ENCODE assay signal across 8 cellular contexts in the genomic region with DNA sequence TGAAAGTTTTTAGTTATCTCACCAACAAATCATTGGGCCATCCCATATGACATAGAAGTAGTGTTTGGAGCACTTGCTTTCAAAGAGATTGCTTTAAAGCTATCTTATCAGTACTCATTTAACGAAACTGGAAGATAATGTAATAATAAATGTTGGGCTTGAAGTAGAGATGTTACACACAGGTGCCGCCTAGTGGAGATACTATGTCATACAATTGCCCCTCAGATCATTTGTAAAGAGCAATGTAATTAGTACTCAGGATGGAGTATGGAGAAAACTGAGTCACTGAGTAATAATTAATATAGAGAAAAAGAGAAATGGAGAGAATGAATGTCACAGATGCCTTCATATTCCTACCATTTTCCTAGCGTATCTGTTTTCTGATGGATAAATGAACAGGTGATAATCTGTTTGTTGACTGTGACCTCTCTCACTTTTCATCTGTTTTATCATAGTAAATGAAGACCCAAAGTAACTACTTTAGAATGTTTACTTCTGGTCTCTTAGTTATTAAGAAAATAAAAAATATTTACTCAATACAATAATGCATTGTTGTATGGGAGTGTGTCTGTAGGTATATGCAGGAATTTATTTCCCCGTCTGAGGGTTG.
DNase-seq lines count a peak whose midpoint lies in the region; ATAC-seq, FAIRE-seq and TF ChIP-seq lines count a peak whose summit lies in the region.

No MANE protein-coding gene starts in this region.

- no peaks in the 10 kb centered on the region for H3K4me1 ChIP-seq in endodermal cell (ENCODE audit: control insufficient read depth, insufficient read depth, low read length)
- no peaks in the 10 kb centered on the region for H3K4me1 ChIP-seq in naive thymus-derived CD4-positive, alpha-beta T cell (ENCODE audit: control insufficient read depth in 2 of 2, insufficient read depth in 2 of 2, low read length in 2 of 2)

- no peak overlapping the region for H3K9ac ChIP-seq in endodermal cell (ENCODE audit: extremely low read depth, low read length, poor library complexity, severe bottlenecking)

- no peaks in the 10 kb centered on the region for H3K36me3 ChIP-seq in endodermal cell (ENCODE audit: control insufficient read depth, insufficient read depth, low read length)
- no peaks in the 10 kb centered on the region for H3K36me3 ChIP-seq in naive thymus-derived CD4-positive, alpha-beta T cell (ENCODE audit: control insufficient read depth in 2 of 3, insufficient read depth in 3 of 3, low read length in 3 of 3)

- no peaks in the 10 kb centered on the region for H3K27me3 ChIP-seq in endodermal cell (ENCODE audit: control insufficient read depth, insufficient read depth, low read length, poor library complexity, severe bottlenecking)
- H3K27me3 ChIP-seq in naive thymus-derived CD4-positive, alpha-beta T cell (ENCODE audit: control insufficient read depth in 2 of 2, insufficient read depth in 2 of 2, low read length in 2 of 2), result no peaks in the 10 kb centered on the region

- CTCF ChIA-PET in naive thymus-derived CD4-positive, alpha-beta T cell (lab: Charles Lee), result interaction anchor here (0.7 to 1.3 kb wide), 7 partner anchors 9 to 382 kb away, joined by 3 to 6 read pairs (median 3); no protein-coding TSS in a partner anchor

- FAIRE-seq in A204.1 (lab: Jason Lieb, UNC), result peak; percentile 95

- H3K4me3 Mint-ChIP-seq in endodermal cell, result no peak overlapping the region
- H3K4me3 Mint-ChIP-seq in naive thymus-derived CD4-positive, alpha-beta T cell, result no peak overlapping the region

- peaks cover 5% of the 10 kb centered on the region for H3K27me3 Mint-ChIP-seq in endodermal cell (ENCODE audit: insufficient read depth)
- peaks cover 0 to 16% (median 5%) of the 10 kb centered on the region in 5 donors for H3K27me3 Mint-ChIP-seq in naive thymus-derived CD4-positive, alpha-beta T cell

- 43% methylated on average over 3 of the region's 4 CpGs; no CpG with 5 or more reads in 1 of the 2 experiments for WGBS in endodermal cell (ENCODE audit: insufficient coverage in 1 of 2, insufficient read length in 1 of 2), 2 experiments

- no peak overlapping the region for H3K27ac Mint-ChIP-seq in endodermal cell
- no peak overlapping the region for H3K27ac Mint-ChIP-seq in naive thymus-derived CD4-positive, alpha-beta T cell

- H3K4me1 Mint-ChIP-seq in endodermal cell, result no peaks in the 10 kb centered on the region
- peaks cover 0 to 2% (median 0%) of the 10 kb centered on the region in 7 donors for H3K4me1 Mint-ChIP-seq in naive thymus-derived CD4-positive, alpha-beta T cell

- POLR2A ChIA-PET in naive thymus-derived CD4-positive, alpha-beta T cell (lab: Charles Lee), result no interaction called here

- no peaks in the 10 kb centered on the region for H3K9me3 ChIP-seq in endodermal cell (ENCODE audit: control insufficient read depth, low read length)
- H3K9me3 ChIP-seq in naive thymus-derived CD4-positive, alpha-beta T cell (ENCODE audit: control insufficient read depth in 2 of 3, low read length in 3 of 3), result no peaks in the 10 kb centered on the region

- no peak overlapping the region for H3K4me3 ChIP-seq in endodermal cell (ENCODE audit: low read length)
- no peak overlapping the region for H3K4me3 ChIP-seq in naive thymus-derived CD4-positive, alpha-beta T cell (ENCODE audit: low read length)

- no peak overlapping the region for H3K27ac ChIP-seq in endodermal cell (ENCODE audit: low read depth, low read length)
- H3K27ac ChIP-seq in naive thymus-derived CD4-positive, alpha-beta T cell (ENCODE audit: low read depth, low read length), result no peak overlapping the region

- peak; percentile 92 for TF ChIP-seq CTCF in endodermal cell (conservative IDR thresholded peaks at IDR 0.05)

- intact Hi-C loops in naive thymus-derived CD4-positive, alpha-beta T cell (cut with micrococcal nuclease), result loop anchor here (1.0 to 5.0 kb wide), 6 partner anchors 90 to 442 kb away; a partner anchor contains a TSS

- peak; percentile 65 for DNase-seq in EH (ENCODE audit: low read depth)
- DNase-seq in NCI-H1417 (lab: John Stamatoyannopoulos, UW), result peak; percentile 4 to 72 (median 60)
- DNase-seq in T-helper 9 cell, result peak; percentile 3
- DNase-seq in endodermal cell, result peak; percentile 71
- peak in 6 of 9 donors; percentile 33 to 61 (median 48) for DNase-seq in naive thymus-derived CD4-positive, alpha-beta T cell

- H3K36me3 Mint-ChIP-seq in endodermal cell (ENCODE audit: low read depth), result no peaks in the 10 kb centered on the region
- H3K36me3 Mint-ChIP-seq in naive thymus-derived CD4-positive, alpha-beta T cell, result no peaks in the 10 kb centered on the region

- H3K9me3 Mint-ChIP-seq in endodermal cell, result peaks cover 2% of the 10 kb centered on the region
- peaks cover 0 to 2% (median 0%) of the 10 kb centered on the region in 11 donors for H3K9me3 Mint-ChIP-seq in naive thymus-derived CD4-positive, alpha-beta T cell

- peak; percentile 84 for ATAC-seq in naive thymus-derived CD4-positive, alpha-beta T cell
- no peak for ATAC-seq in HG02642 (IDR thresholded peaks at IDR 0.05; ENCODE audit: poor library complexity, unreplicated experiment)
- no peak for ATAC-seq in HG02678 (IDR thresholded peaks at IDR 0.05; ENCODE audit: unreplicated experiment)

Comparison
In these comparisons a context has a peak if more than half of its experiments do, and no peak if none do; other contexts are left out.
1. DNase-seq: peak in every context shown above with its lines; median percentile 71 in endodermal cell; 65 in EH; 60 in NCI-H1417; 48 in naive thymus-derived CD4-positive, alpha-beta T cell; 3 in T-helper 9 cell.